ENCODE assay signal across 8 cellular contexts in genomic region chr5:161546463-161547301, GRCh38. TPM values are rescaled to one million over a fixed set of nuclear protein-coding genes. Genes with fewer than 3 reads are reported as not detected.
A peak's percentile ranks its signal among the peaks of the same experiment; 100 is the strongest.
DNase-seq lines count a peak whose midpoint lies in the region; ATAC-seq and TF ChIP-seq lines count a peak whose summit lies in the region.

TSS of gene GABRB2 (minus strand) at chr5:161546725. CDS start at chr5:161546643, 82 bp downstream.

- ATAC-seq in GM18499 (IDR thresholded peaks at IDR 0.05; ENCODE audit: insufficient read depth, unreplicated experiment): peak; percentile 67
- ATAC-seq in HG02884 (IDR thresholded peaks at IDR 0.05; ENCODE audit: unreplicated experiment): peak; percentile 57

- WGBS in iPS DF 6.9 (ENCODE audit: insufficient coverage, insufficient read length): no CpG with 5 or more reads among the region's 32 CpGs

- peaks cover 9% of the 10 kb centered on the region; the same call in 1 of the 2 replicates for H3K4me1 ChIP-seq in iPS DF 6.9 (ENCODE audit: control insufficient read depth, insufficient read depth, low read length)

- H3K27me3 ChIP-seq in iPS DF 6.9 (ENCODE audit: control insufficient read depth, insufficient read depth, low read length): peaks cover 42% of the 10 kb centered on the region

- in situ Hi-C loops in astrocyte of the cerebellum (cut with HindIII; ENCODE audit: low sequenced_read_pairs): no loop called here

- H3K36me3 ChIP-seq in iPS DF 6.9 (ENCODE audit: control insufficient read depth, insufficient read depth, low read length): no peaks in the 10 kb centered on the region

- H3K27ac ChIP-seq in iPS DF 6.9 (ENCODE audit: low read length): no peak within 1 kb of the TSS

- H3K4me3 ChIP-seq in astrocyte of the cerebellum (ENCODE audit: low read depth, low read length) (peak within 1 kb of the TSS; percentile 54), iPS DF 6.9 (ENCODE audit: low read length) (peak within 1 kb of the TSS; percentile 56; the same call in 1 of the 2 replicates)

- DNase-seq in AML-193 (lab: John Stamatoyannopoulos, UW) (peak; percentile 32 to 36), NCI-H524 treated with DMSO at 0.1 percent for 48 hours (lab: John Stamatoyannopoulos, UW) (peak; percentile 38), astrocyte of the cerebellum (ENCODE audit: low read depth) (peak; percentile 22), iPS DF 6.9 (ENCODE audit: low read depth, low spot score) (no peak), renal cortical epithelial cell (ENCODE audit: low read depth) (peak; percentile 36)
- no peak for DNase-seq in stimulated activated naive CD4-positive, alpha-beta T cell treated with Interleukin-2 at 50 U/mL for 16 hours (lab: John Stamatoyannopoulos, UW)

- no peak for TF ChIP-seq CTCF in astrocyte of the cerebellum (IDR thresholded peaks at IDR 0.05; ENCODE audit: low read depth, low read length, missing control alignments)

- no peaks in the 10 kb centered on the region for H3K9me3 ChIP-seq in iPS DF 6.9 (ENCODE audit: control insufficient read depth, insufficient read depth, low read length)

RNA-seq across cellular contexts. Expression of gene GABRB2, which starts in this region (rescaled TPM):
- not detected in 2 replicates for total RNA-seq in renal cortical epithelial cell

Comparison
In these comparisons a context has a peak if more than half of its experiments do, and no peak if none do; other contexts are left out.
1. Peak in DNase-seq in renal cortical epithelial cell; RNA of the gene not detected or under 1 TPM.
2. DNase-seq: peak in AML-193 (2 of 2), NCI-H524 treated with DMSO at 0.1 percent for 48 hours (single experiment) and astrocyte of the cerebellum (single experiment); none in iPS DF 6.9 (single experiment) and stimulated activated naive CD4-positive, alpha-beta T cell treated with Interleukin-2 at 50 U/mL for 16 hours (single experiment).